In the genomic region with DNA sequence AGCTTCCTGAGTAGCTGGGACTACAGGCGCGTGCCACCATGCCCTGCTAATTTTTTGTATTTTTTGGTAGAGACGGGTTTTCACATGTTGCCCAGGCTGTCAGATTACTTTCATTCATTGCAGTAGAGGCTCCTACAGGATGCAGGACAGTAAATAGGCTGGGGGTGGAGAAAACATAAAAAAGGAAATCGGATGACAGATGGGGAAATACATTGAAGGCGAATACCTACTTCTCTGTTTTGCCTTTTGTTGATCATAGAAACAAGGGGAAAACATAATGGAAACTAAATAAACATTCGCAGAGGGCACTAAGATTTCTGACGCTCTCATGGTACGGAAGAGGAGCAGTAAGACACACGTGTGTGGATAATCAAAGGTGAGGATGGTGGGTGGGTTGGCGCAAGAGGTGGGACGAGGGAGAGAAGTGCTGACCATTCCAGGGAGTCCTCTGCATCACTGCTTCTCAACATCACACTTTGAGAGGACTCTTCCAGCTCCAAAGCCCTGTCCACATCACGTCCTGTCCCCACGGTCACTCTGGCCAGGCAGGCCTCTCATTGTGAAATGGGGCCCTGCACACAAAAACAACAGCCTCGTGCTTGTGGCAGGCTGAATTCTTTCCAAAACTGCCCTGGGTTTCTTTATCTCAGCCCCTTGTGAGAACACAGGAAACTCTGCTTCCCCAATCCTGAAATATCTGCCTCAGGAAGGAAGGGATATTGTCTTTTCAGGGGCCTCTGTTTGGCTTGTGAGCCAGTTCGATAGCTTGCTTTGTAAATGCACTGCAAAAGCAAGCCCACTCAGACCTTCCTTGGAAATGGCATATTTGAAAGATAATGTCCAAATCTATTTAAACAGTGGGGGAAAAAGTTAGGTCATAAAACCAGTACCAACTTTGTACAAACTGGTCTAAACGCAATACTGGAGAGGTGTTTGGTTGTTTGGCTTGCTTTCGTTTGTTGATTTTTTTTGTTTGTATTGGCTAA, we compare ENCODE assay signal across 11 cellular contexts.
DNase-seq lines count a peak whose midpoint lies in the region; ATAC-seq, FAIRE-seq and TF ChIP-seq lines count a peak whose summit lies in the region.
"Had no signal": no experiment of that assay in that cellular context is flagged by ENCODE, and none has a peak within 500 bp of the region (broad histone marks: within the 10 kb centered on the region; RNA-seq: fewer than 3 reads in every experiment).

No MANE protein-coding gene starts in this region.

- H3K36me3 ChIP-seq in lung (ENCODE audit: control insufficient read depth in 2 of 2, insufficient read depth in 2 of 2, low read length in 2 of 2): no peaks in the 10 kb centered on the region
- H3K36me3 ChIP-seq in skeletal muscle tissue (ENCODE audit: control insufficient read depth in 3 of 3, insufficient read depth in 3 of 3, low read length in 3 of 3): no peaks in the 10 kb centered on the region

- peaks cover 5 to 12% of the 10 kb centered on the region in 2 donors for H3K4me1 ChIP-seq in lung (ENCODE audit: control insufficient read depth in 2 of 2, insufficient read depth in 2 of 2, low read length in 2 of 2)
- peaks cover 10 to 15% (median 12%) of the 10 kb centered on the region in 3 donors for H3K4me1 ChIP-seq in skeletal muscle tissue (ENCODE audit: control insufficient read depth in 3 of 3, insufficient read depth in 3 of 3, low read length in 3 of 3)

- H3K4me3 ChIP-seq in LNCaP clone FGC (ENCODE audit: low read depth, low read length) (no peak overlapping the region), lung (no peak overlapping the region), skeletal muscle tissue (ENCODE audit: low read length in 3 of 3) (no peak overlapping the region)

- H3K9me3 ChIP-seq in lung (ENCODE audit: control insufficient read depth in 2 of 2, insufficient read depth in 1 of 2, low read length in 1 of 2) (peaks cover 0 to 3% of the 10 kb centered on the region in 2 donors), skeletal muscle tissue (ENCODE audit: control insufficient read depth in 3 of 3, low read length in 3 of 3) (no peaks in the 10 kb centered on the region)

- 55 to 68% methylated on average over 17 of the region's 17 CpGs for WGBS in lung, 2 donors

- TF ChIP-seq POLR2A in GM12891 (IDR thresholded peaks at IDR 0.05; ENCODE audit: low read depth, low read length): no peak

- DNase-seq in LNCaP clone FGC (ENCODE audit: low read depth) (peak; percentile 45), dermis microvascular lymphatic vessel endothelial cell (ENCODE audit: low read depth in 2 of 2) (peak; percentile 94 to 95), lung (ENCODE audit: low spot score) (no peak), GM12891 (ENCODE audit: insufficient read length, low spot score) (no peak), ACHN (no peak), posterior vena cava (ENCODE audit: low spot score) (no peak), NCI-H1417 treated with DMSO at 0.1 percent for 48 hours (lab: John Stamatoyannopoulos, UW) (no peak)
- DNase-seq: DMS53, NCI-H2029 had no signal

- TF ChIP-seq CTCF in LNCaP clone FGC (IDR thresholded peaks at IDR 0.05; ENCODE audit: control insufficient read depth, extremely low read depth, insufficient read depth) (no peak), lung (IDR thresholded peaks at IDR 0.05; ENCODE audit: control extremely low read depth, extremely low read depth) (no peak)

- intact Hi-C loops in posterior vena cava (cut with DNase I): no loop called here

- H3K27me3 ChIP-seq in lung (ENCODE audit: control insufficient read depth, insufficient read depth) (no peaks in the 10 kb centered on the region), skeletal muscle tissue (ENCODE audit: control insufficient read depth in 3 of 3, insufficient read depth in 3 of 3, low read length in 3 of 3) (no peaks in the 10 kb centered on the region)

- H3K9ac ChIP-seq in skeletal muscle tissue (ENCODE audit: low read depth in 1 of 3, low read length in 3 of 3): no peak overlapping the region

- FAIRE-seq in GM12891 (lab: Jason Lieb, UNC): no peak

- in situ Hi-C loops in ACHN (cut with HindIII; ENCODE audit: low pct_ligation_motif_present, low pct_unique_long_range_greater_than_20kb, low sequenced_read_pairs): no loop called here

- peak overlapping the region; percentile 24 to 91 for H3K27ac ChIP-seq in lung (ENCODE audit: low read depth in 1 of 2, low read length in 1 of 2)
- peak overlapping the region; percentile 37 for H3K27ac ChIP-seq in skeletal muscle tissue (ENCODE audit: low read depth, low read length)

- ATAC-seq in lung (ENCODE audit: insufficient read depth, low FRiP score): peak; percentile 42
- ATAC-seq: HCT116 had no signal

TF ChIP-seq in GM12891, 5 proteins besides CTCF, POLR2A, EP300 and RAD21:
- TF ChIP-seq POU2F2 (IDR thresholded peaks at IDR 0.05; ENCODE audit: low read depth, low read length) (no peak), TAF1 (IDR thresholded peaks at IDR 0.05; ENCODE audit: low read depth, low read length) (no peak), POLR2AphosphoS5 (IDR thresholded peaks at IDR 0.05; ENCODE audit: low read depth, low read length) (no peak), PAX5 (IDR thresholded peaks at IDR 0.05; ENCODE audit: insufficient read depth, low read length, severe bottlenecking) (no peak), SPI1 (IDR thresholded peaks at IDR 0.05; ENCODE audit: low read depth, low read length) (no peak)
TF ChIP-seq in GM12891: peak in this region for 0.

Comparison
In these comparisons a context has a peak if more than half of its experiments do, and no peak if none do; other contexts are left out.
1. DNase-seq: peak in LNCaP clone FGC (single experiment) and dermis microvascular lymphatic vessel endothelial cell (2 of 2); none in lung (single experiment), GM12891 (single experiment), ACHN (single experiment), posterior vena cava (single experiment) and NCI-H1417 treated with DMSO at 0.1 percent for 48 hours (single experiment).